17 cellular contexts compared by ENCODE assay signal in the genomic region with DNA sequence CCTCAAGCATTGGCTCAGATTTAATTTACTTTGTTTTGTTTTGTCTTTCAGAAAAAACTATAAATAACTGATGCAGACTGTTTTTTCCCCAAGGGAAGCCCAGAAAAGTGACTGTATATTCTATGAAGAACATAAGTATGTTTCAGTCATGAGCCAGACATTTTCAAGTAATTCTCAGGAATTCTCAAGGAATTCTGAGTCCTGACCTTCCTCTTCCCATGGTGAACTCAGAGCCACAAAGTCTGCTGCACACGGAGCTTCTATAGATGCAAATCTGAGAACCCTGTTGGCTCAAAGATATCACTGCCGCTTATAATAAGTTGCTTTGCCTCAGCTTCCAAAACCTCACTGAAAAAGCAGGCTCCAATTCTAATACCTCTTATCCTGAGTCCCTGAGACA.
DNase-seq lines count a peak whose midpoint lies in the region; ATAC-seq and TF ChIP-seq lines count a peak whose summit lies in the region.
"Had no signal": no experiment of that assay in that cellular context is flagged by ENCODE, and none has a peak within 500 bp of the region (broad histone marks: within the 10 kb centered on the region; RNA-seq: fewer than 3 reads in every experiment).

No MANE protein-coding gene starts in this region.

- DNase-seq in EL (peak; percentile 41), amniotic stem cell (lab: John Stamatoyannopoulos, UW) (peak; percentile 26), hepatic stellate cell (ENCODE audit: low spot score) (peak; percentile 49), T-helper 2 cell (no peak)
- no peak for DNase-seq in CD4-positive, alpha-beta T cell
- DNase-seq: Calu3, GDM1, H9, MV-4-11, NCI-H1417 treated with DMSO at 0.1 percent for 48 hours, NCI-H2029, NCI-H510A treated with DMSO at 0.1 percent for 48 hours, Peyer's patch, SHP77 had no signal

- intact Hi-C loops in CD4-positive, alpha-beta T cell (cut with DNase I, micrococcal nuclease), result no loop called here

- CTCF ChIA-PET in CD4-positive, alpha-beta T cell (lab: Charles Lee), result no interaction called here

- H3K9me3 ChIP-seq in CD4-positive, alpha-beta T cell (ENCODE audit: control insufficient read depth, low read length), result no peaks in the 10 kb centered on the region
- H3K9me3 ChIP-seq: Peyer's patch had no signal

- no peak overlapping the region for H3K4me3 Mint-ChIP-seq in CD4-positive, alpha-beta T cell
- H3K4me3 Mint-ChIP-seq: H9, IgD-negative memory B cell had no signal

- H3K4me1 Mint-ChIP-seq in CD4-positive, alpha-beta T cell (ENCODE audit: low read depth), result no peaks in the 10 kb centered on the region

- POLR2A ChIA-PET in CD4-positive, alpha-beta T cell (lab: Charles Lee), result no interaction called here

- H3K27ac ChIP-seq in CD4-positive, alpha-beta T cell (ENCODE audit: low read depth, low read length), result no peak overlapping the region
- H3K27ac ChIP-seq: Peyer's patch had no signal

- no peaks in the 10 kb centered on the region for H3K36me3 Mint-ChIP-seq in CD4-positive, alpha-beta T cell (ENCODE audit: low read depth)
- H3K36me3 Mint-ChIP-seq: IgD-negative memory B cell had no signal

- H3K27me3 ChIP-seq in CD4-positive, alpha-beta T cell (ENCODE audit: control insufficient read depth, insufficient read depth, low read length), result no peaks in the 10 kb centered on the region
- H3K27me3 ChIP-seq: Peyer's patch had no signal

- TF ChIP-seq CTCF in CD4-positive, alpha-beta T cell (IDR thresholded peaks at IDR 0.05), result no peak

- H3K27me3 Mint-ChIP-seq in CD4-positive, alpha-beta T cell, result no peaks in the 10 kb centered on the region
- H3K27me3 Mint-ChIP-seq: IgD-negative memory B cell had no signal

- no peak for ATAC-seq in CD4-positive, alpha-beta T cell (ENCODE audit: poor library complexity)
- ATAC-seq in GM21367 (IDR thresholded peaks at IDR 0.05; ENCODE audit: unreplicated experiment) (no peak), GM21528 (IDR thresholded peaks at IDR 0.05; ENCODE audit: low FRiP score, unreplicated experiment) (no peak)

- H3K27ac Mint-ChIP-seq in CD4-positive, alpha-beta T cell, result no peak overlapping the region
- H3K27ac Mint-ChIP-seq: IgD-negative memory B cell had no signal

- H3K9me3 Mint-ChIP-seq in CD4-positive, alpha-beta T cell, result peaks cover 4% of the 10 kb centered on the region

Comparison
In these comparisons a context has a peak if more than half of its experiments do, and no peak if none do; other contexts are left out.
1. DNase-seq: peak in EL (single experiment), amniotic stem cell (single experiment) and hepatic stellate cell (single experiment); none in CD4-positive, alpha-beta T cell (0 of 10) and T-helper 2 cell (0 of 5).